3 cellular contexts compared by ENCODE assay signal in the genomic region with DNA sequence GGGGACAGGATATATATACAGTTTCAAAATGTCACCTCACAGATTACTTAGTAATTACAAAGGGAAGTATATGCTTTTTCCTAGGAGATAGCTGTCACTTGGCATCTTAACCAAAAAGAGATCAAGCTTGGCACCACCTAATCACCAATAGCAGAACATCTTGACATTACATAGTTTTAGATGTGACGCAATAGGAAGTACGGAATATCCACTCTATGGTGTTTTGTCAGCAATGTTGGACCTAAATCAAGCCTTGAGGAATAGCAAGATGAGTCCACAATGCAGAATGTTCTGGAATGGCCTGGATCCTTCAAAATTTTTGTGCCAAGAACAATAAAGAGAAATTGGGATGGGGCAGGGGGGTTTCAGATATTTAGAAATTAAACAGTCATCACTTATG.
TF ChIP-seq lines count a peak whose summit lies in the region.

No MANE protein-coding gene starts in this region.

TF ChIP-seq in HepG2, 621 proteins besides CTCF, POLR2A, EP300 and RAD21 (continued from another document):
- TF ChIP-seq ZNF557 (CRISPR knock-in tag; IDR thresholded peaks at IDR 0.05) (no peak), ATAD3A (CRISPR knock-in tag; IDR thresholded peaks at IDR 0.05) (no peak), CEBPB (IDR thresholded peaks at IDR 0.05; ENCODE audit: borderline replicate concordance, low read depth, low read length) (0 out of 2 replicates have a peak, but pooled peaks have one; percentile 21)

TF ChIP-seq in IMR-90, 13 proteins besides CTCF, POLR2A, EP300 and RAD21 (continued from another document):
- peak; percentile 68 for TF ChIP-seq CEBPB (IDR thresholded peaks at IDR 0.05; ENCODE audit: low read depth, low read length)

TF ChIP-seq in Ishikawa, 13 proteins besides CTCF, POLR2A, EP300 and RAD21 (continued from another document):
- TF ChIP-seq CEBPB (IDR thresholded peaks at IDR 0.05) (0 out of 2 replicates have a peak, but pooled peaks have one; percentile 12), TEAD4 (IDR thresholded peaks at IDR 0.05) (no peak), NFIC (IDR thresholded peaks at IDR 0.05) (no peak)
- TF ChIP-seq, protein P1, sequence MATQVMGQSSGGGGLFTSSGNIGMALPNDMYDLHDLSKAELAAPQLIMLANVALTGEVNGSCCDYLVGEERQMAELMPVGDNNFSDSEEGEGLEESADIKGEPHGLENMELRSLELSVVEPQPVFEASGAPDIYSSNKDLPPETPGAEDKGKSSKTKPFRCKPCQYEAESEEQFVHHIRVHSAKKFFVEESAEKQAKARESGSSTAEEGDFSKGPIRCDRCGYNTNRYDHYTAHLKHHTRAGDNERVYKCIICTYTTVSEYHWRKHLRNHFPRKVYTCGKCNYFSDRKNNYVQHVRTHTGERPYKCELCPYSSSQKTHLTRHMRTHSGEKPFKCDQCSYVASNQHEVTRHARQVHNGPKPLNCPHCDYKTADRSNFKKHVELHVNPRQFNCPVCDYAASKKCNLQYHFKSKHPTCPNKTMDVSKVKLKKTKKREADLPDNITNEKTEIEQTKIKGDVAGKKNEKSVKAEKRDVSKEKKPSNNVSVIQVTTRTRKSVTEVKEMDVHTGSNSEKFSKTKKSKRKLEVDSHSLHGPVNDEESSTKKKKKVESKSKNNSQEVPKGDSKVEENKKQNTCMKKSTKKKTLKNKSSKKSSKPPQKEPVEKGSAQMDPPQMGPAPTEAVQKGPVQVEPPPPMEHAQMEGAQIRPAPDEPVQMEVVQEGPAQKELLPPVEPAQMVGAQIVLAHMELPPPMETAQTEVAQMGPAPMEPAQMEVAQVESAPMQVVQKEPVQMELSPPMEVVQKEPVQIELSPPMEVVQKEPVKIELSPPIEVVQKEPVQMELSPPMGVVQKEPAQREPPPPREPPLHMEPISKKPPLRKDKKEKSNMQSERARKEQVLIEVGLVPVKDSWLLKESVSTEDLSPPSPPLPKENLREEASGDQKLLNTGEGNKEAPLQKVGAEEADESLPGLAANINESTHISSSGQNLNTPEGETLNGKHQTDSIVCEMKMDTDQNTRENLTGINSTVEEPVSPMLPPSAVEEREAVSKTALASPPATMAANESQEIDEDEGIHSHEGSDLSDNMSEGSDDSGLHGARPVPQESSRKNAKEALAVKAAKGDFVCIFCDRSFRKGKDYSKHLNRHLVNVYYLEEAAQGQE (IDR thresholded peaks at IDR 0.05; ENCODE audit: low read depth), result no peak
- TF ChIP-seq, protein P2, sequence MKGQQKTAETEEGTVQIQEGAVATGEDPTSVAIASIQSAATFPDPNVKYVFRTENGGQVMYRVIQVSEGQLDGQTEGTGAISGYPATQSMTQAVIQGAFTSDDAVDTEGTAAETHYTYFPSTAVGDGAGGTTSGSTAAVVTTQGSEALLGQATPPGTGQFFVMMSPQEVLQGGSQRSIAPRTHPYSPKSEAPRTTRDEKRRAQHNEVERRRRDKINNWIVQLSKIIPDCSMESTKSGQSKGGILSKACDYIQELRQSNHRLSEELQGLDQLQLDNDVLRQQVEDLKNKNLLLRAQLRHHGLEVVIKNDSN (IDR thresholded peaks at IDR 0.05), result no peak
